21 cellular contexts compared by ENCODE assay signal in genomic region chr1:190102757-190103326, GRCh38.
DNase-seq lines count a peak whose midpoint lies in the region; ATAC-seq and TF ChIP-seq lines count a peak whose summit lies in the region.
"Had no signal": no experiment of that assay in that cellular context is flagged by ENCODE, and none has a peak within 500 bp of the region (broad histone marks: within the 10 kb centered on the region; RNA-seq: fewer than 3 reads in every experiment).

No MANE protein-coding gene starts in this region.

- peak overlapping the region; percentile 68 for H3K27ac Mint-ChIP-seq in osteocyte (ENCODE audit: unreplicated experiment)
- H3K27ac Mint-ChIP-seq: CD8-positive, alpha-beta T cell; HFFc6 had no signal

- H3K27me3 Mint-ChIP-seq in osteocyte (ENCODE audit: unreplicated experiment) = no peaks in the 10 kb centered on the region

- H2AK5ac ChIP-seq in trophoblast cell (ENCODE audit: low read length) = no peak overlapping the region

- H3K27ac ChIP-seq in body of pancreas (peak overlapping the region in 1 of 4 donors; percentile 10), trophoblast cell (ENCODE audit: low read depth, low read length) (no peak overlapping the region)
- H3K27ac ChIP-seq: BLaER1 treated with 17β-estradiol and CSF1 and Interleukin-3, amounts not matched to agents 10 nM and 100 nM had no signal

- H2AFZ ChIP-seq in trophoblast cell (ENCODE audit: insufficient read depth, low read length, poor library complexity) = no peak overlapping the region

- H3K9ac ChIP-seq in trophoblast cell (ENCODE audit: low read length) = no peak overlapping the region
- H3K9ac ChIP-seq: BLaER1 treated with 17β-estradiol and CSF1 and Interleukin-3, amounts not matched to agents 10 nM and 100 nM had no signal

- H3K4ac ChIP-seq in trophoblast cell (ENCODE audit: low read depth, low read length) = no peak overlapping the region

- peaks cover 9% of the 10 kb centered on the region for H3K9me3 Mint-ChIP-seq in osteocyte (ENCODE audit: unreplicated experiment)

- H4K8ac ChIP-seq in trophoblast cell (ENCODE audit: low read depth, low read length) = no peak overlapping the region

- no peak overlapping the region for H2BK5ac ChIP-seq in trophoblast cell (ENCODE audit: low read depth, low read length, poor library complexity)

- H3K4me3 ChIP-seq in body of pancreas (no peak overlapping the region), trophoblast cell (ENCODE audit: low read depth, low read length) (no peak overlapping the region)
- H3K4me3 ChIP-seq: BLaER1 treated with 17β-estradiol and CSF1 and Interleukin-3, amounts not matched to agents 10 nM and 100 nM; MG63 had no signal

- no peak overlapping the region for H4K91ac ChIP-seq in trophoblast cell (ENCODE audit: low read depth, low read length)

- in situ Hi-C loops in KBM-7 (cut with MboI; ENCODE audit: low pct_unique_long_range_greater_than_20kb, low sequenced_read_pairs) = no loop called here

- ATAC-seq in body of pancreas (peak; percentile 69), GM21360 (IDR thresholded peaks at IDR 0.05; ENCODE audit: unreplicated experiment) (no peak)
- ATAC-seq: CD8-positive, alpha-beta T cell; SK-N-SH treated with all-trans-retinoic acid at 6 μM for 48 hours had no signal

- H3K36me3 ChIP-seq in body of pancreas (replicated peaks in 1 of 2; ENCODE audit: insufficient read depth in 1 of 2, low read depth in 2 of 2) (no peaks in the 10 kb centered on the region), trophoblast cell (ENCODE audit: control insufficient read depth in 1 of 2, insufficient read depth in 2 of 2, low read length in 2 of 2) (no peaks in the 10 kb centered on the region)
- H3K36me3 ChIP-seq: BLaER1 treated with 17β-estradiol and CSF1 and Interleukin-3, amounts not matched to agents 10 nM and 100 nM; MG63 had no signal

- TF ChIP-seq POLR2A in body of pancreas (IDR thresholded peaks at IDR 0.05) = no peak

- no peak overlapping the region for H3K23ac ChIP-seq in trophoblast cell (ENCODE audit: low read length)

- no peak overlapping the region for H4K12ac ChIP-seq in trophoblast cell (ENCODE audit: low read depth, low read length)

- no peaks in the 10 kb centered on the region for H3K79me1 ChIP-seq in trophoblast cell (ENCODE audit: low read length)

- WGBS in body of pancreas, 2 donors = 19 to 31% methylated on average over 5 of the region's 5 CpGs
- no CpG with 5 or more reads among the region's 5 CpGs for WGBS in trophoblast cell (ENCODE audit: extremely low coverage, insufficient coverage, insufficient read length)

- no peak overlapping the region for H3K4me2 ChIP-seq in trophoblast cell (ENCODE audit: low read length)
- H3K4me2 ChIP-seq: BLaER1 treated with 17β-estradiol and CSF1 and Interleukin-3, amounts not matched to agents 10 nM and 100 nM had no signal

- H3K14ac ChIP-seq in trophoblast cell (ENCODE audit: low read length) = no peak overlapping the region

- intact Hi-C loops in body of pancreas (cut with DNase I) = no loop called here

- TF ChIP-seq CTCF in body of pancreas (IDR thresholded peaks at IDR 0.05) = no peak
- TF ChIP-seq CTCF in osteocyte (IDR thresholded peaks at IDR 0.05) = no peak

- H2BK120ac ChIP-seq in trophoblast cell (ENCODE audit: insufficient read depth, low read length, poor library complexity) = no peak overlapping the region

- H3K4me3 Mint-ChIP-seq in osteocyte (ENCODE audit: unreplicated experiment) = no peak overlapping the region
- H3K4me3 Mint-ChIP-seq: CD8-positive, alpha-beta T cell; HFFc6 had no signal

- H3K4me1 ChIP-seq in body of pancreas (peaks cover 10% of the 10 kb centered on the region), trophoblast cell (ENCODE audit: control insufficient read depth in 1 of 2, insufficient read depth in 2 of 2, low read length in 2 of 2) (no peaks in the 10 kb centered on the region)
- H3K4me1 ChIP-seq: BLaER1 treated with 17β-estradiol and CSF1 and Interleukin-3, amounts not matched to agents 10 nM and 100 nM had no signal

- H3K27me3 ChIP-seq in body of pancreas (no peaks in the 10 kb centered on the region), trophoblast cell (ENCODE audit: insufficient read depth, low read length) (no peaks in the 10 kb centered on the region)
- H3K27me3 ChIP-seq: BLaER1 treated with 17β-estradiol and CSF1 and Interleukin-3, amounts not matched to agents 10 nM and 100 nM; MG63 had no signal

- H3K4me1 Mint-ChIP-seq in osteocyte (ENCODE audit: unreplicated experiment) = peaks cover 49% of the 10 kb centered on the region

- DNase-seq in DMS53 (lab: John Stamatoyannopoulos, UW) (peak; percentile 78), NCI-H146 treated with DMSO at 0.1 percent for 48 hours (lab: John Stamatoyannopoulos, UW; ENCODE audit: unreplicated experiment) (peak; percentile 22), body of pancreas (no peak), osteocyte (ENCODE audit: extremely low spot score, unreplicated experiment) (no peak), trophoblast cell (no peak), KBM-7 (no peak)
- DNase-seq: CD8-positive, alpha-beta T cell; DND-41; H7; HFFc6; Karpas-422; MG63; NCI-H1092; NCI-H1436 treated with DMSO at 0.1 percent for 48 hours; NCI-H2081; NCI-H2171 treated with DMSO at 0.1 percent for 48 hours; NCI-H446; SHP77 had no signal

- H3K36me3 Mint-ChIP-seq in osteocyte (ENCODE audit: unreplicated experiment) = no peaks in the 10 kb centered on the region
- H3K36me3 Mint-ChIP-seq: CD8-positive, alpha-beta T cell had no signal

- no peak overlapping the region for H3K18ac ChIP-seq in trophoblast cell (ENCODE audit: low read length)

- H3K9me3 ChIP-seq in body of pancreas = no peaks in the 10 kb centered on the region
- H3K9me3 ChIP-seq in trophoblast cell (ENCODE audit: insufficient read depth, low read depth, low read length) = no peaks in the 10 kb centered on the region
- H3K9me3 ChIP-seq: BLaER1 treated with 17β-estradiol and CSF1 and Interleukin-3, amounts not matched to agents 10 nM and 100 nM; MG63 had no signal

- no peak overlapping the region for H2BK12ac ChIP-seq in trophoblast cell (ENCODE audit: low read length)

- no peaks in the 10 kb centered on the region for H3K79me2 ChIP-seq in trophoblast cell (ENCODE audit: control insufficient read depth, insufficient read depth, low read length, poor library complexity)

Comparison
In these comparisons a context has a peak if more than half of its experiments do, and no peak if none do; other contexts are left out.
1. DNase-seq: peak in DMS53 (single experiment) and NCI-H146 treated with DMSO at 0.1 percent for 48 hours (single experiment); none in body of pancreas (0 of 4), osteocyte (single experiment), trophoblast cell (0 of 2) and KBM-7 (single experiment).